ENCODE assay signal across 8 cellular contexts in genomic region chr19:56110515-56111448, GRCh38. TPM values are rescaled to one million over a fixed set of nuclear protein-coding genes. Genes with fewer than 3 reads are reported as not detected.
DNase-seq lines count a peak whose midpoint lies in the region; ATAC-seq and TF ChIP-seq lines count a peak whose summit lies in the region.

No MANE protein-coding gene starts in this region.

- H3K27me3 Mint-ChIP-seq in CD4-positive, CD25-positive, alpha-beta regulatory T cell = no peaks in the 10 kb centered on the region
- H3K27me3 Mint-ChIP-seq in nephron (ENCODE audit: low read depth) = no peaks in the 10 kb centered on the region

- peaks cover 9% of the 10 kb centered on the region for H3K36me3 Mint-ChIP-seq in CD4-positive, CD25-positive, alpha-beta regulatory T cell
- H3K36me3 Mint-ChIP-seq in nephron (ENCODE audit: low read depth) = peaks cover 5% of the 10 kb centered on the region

- peaks cover 0 to 2% (median 0%) of the 10 kb centered on the region in 7 donors for H3K9me3 Mint-ChIP-seq in CD4-positive, CD25-positive, alpha-beta regulatory T cell
- H3K9me3 Mint-ChIP-seq in nephron = no peaks in the 10 kb centered on the region

- CTCF ChIA-PET in GM10248 (lab: Yijun Ruan, JAX) = interaction anchor here (1.0 kb wide), 1 partner anchor 61 kb away, joined by 4 read pairs; no protein-coding TSS in a partner anchor

- no peak for ATAC-seq in CD4-positive, CD25-positive, alpha-beta regulatory T cell (ENCODE audit: low read depth in 2 of 2)
- ATAC-seq in GM19328 (IDR thresholded peaks at IDR 0.05; ENCODE audit: unreplicated experiment) (no peak), GM21390 (IDR thresholded peaks at IDR 0.05; ENCODE audit: unreplicated experiment) (no peak)

- H3K27me3 ChIP-seq in CD4-positive, CD25-positive, alpha-beta regulatory T cell (ENCODE audit: control insufficient read depth, insufficient read depth, low read length) = no peaks in the 10 kb centered on the region
- H3K27me3 ChIP-seq in esophagus (ENCODE audit: control insufficient read depth in 1 of 2, insufficient read depth in 2 of 2, low read length in 2 of 2) = no peaks in the 10 kb centered on the region

- no peak overlapping the region for H3K4me3 ChIP-seq in CD4-positive, CD25-positive, alpha-beta regulatory T cell (ENCODE audit: low read depth, low read length)
- no peak overlapping the region for H3K4me3 ChIP-seq in esophagus (ENCODE audit: low read depth in 1 of 2, low read length in 2 of 2)

- H3K4me3 Mint-ChIP-seq in CD4-positive, CD25-positive, alpha-beta regulatory T cell = no peak overlapping the region
- H3K4me3 Mint-ChIP-seq in nephron = peak overlapping the region; percentile 44 to 76 (median 66)

- no peak for DNase-seq in CD4-positive, CD25-positive, alpha-beta regulatory T cell
- DNase-seq in NCI-H2196 treated with DMSO at 0.1 percent for 48 hours (lab: John Stamatoyannopoulos, UW; ENCODE audit: unreplicated experiment) = peak; percentile 84
- DNase-seq in NCI-H2171 treated with DMSO at 0.1 percent for 48 hours (lab: John Stamatoyannopoulos, UW) = no peak
- no peak for DNase-seq in GM10248 (ENCODE audit: extremely low spot score)

- peak overlapping the region in 1 of 3 donors; percentile 53 for H3K27ac Mint-ChIP-seq in CD4-positive, CD25-positive, alpha-beta regulatory T cell
- peak overlapping the region; percentile 97 for H3K27ac Mint-ChIP-seq in nephron

- 38 to 51% methylated on average over 12 of the region's 12 CpGs for WGBS in esophagus, 2 donors

- H3K36me3 ChIP-seq in CD4-positive, CD25-positive, alpha-beta regulatory T cell (ENCODE audit: control insufficient read depth, insufficient read depth, low read length) = peaks cover 2% of the 10 kb centered on the region
- H3K36me3 ChIP-seq in esophagus (ENCODE audit: control insufficient read depth in 2 of 2, insufficient read depth in 2 of 2, low read length in 1 of 2) = peaks cover 0 to 6% of the 10 kb centered on the region in 2 donors

- POLR2A ChIA-PET in GM10248 (lab: Yijun Ruan, JAX) = interaction anchor here (1.0 kb wide), 1 partner anchor 10 kb away, joined by 4 read pairs; the partner anchor contains the start of gene ZNF787

- H3K27ac ChIP-seq in CD4-positive, CD25-positive, alpha-beta regulatory T cell (ENCODE audit: insufficient read depth, low read length, poor library complexity, severe bottlenecking) = peak overlapping the region; percentile 19
- peak overlapping the region; percentile 37 to 42 for H3K27ac ChIP-seq in esophagus (ENCODE audit: low read depth in 2 of 2, low read length in 1 of 2)

- TF ChIP-seq CTCF in nephron (IDR thresholded peaks at IDR 0.05; ENCODE audit: unreplicated experiment in 3 of 3) = no peak
- no peak for TF ChIP-seq CTCF in GM10248 (IDR thresholded peaks at IDR 0.05; ENCODE audit: control extremely low read depth, extremely low read depth, low read depth, missing control alignments)

- H3K4me1 ChIP-seq in CD4-positive, CD25-positive, alpha-beta regulatory T cell (ENCODE audit: control insufficient read depth, insufficient read depth, low read length, poor library complexity, severe bottlenecking) = peaks cover 15% of the 10 kb centered on the region
- peaks cover 22 to 44% of the 10 kb centered on the region in 2 donors for H3K4me1 ChIP-seq in esophagus (ENCODE audit: control insufficient read depth in 2 of 2, insufficient read depth in 2 of 2, low read length in 1 of 2)

- H3K4me1 Mint-ChIP-seq in CD4-positive, CD25-positive, alpha-beta regulatory T cell = peaks cover 0 to 73% (median 34%) of the 10 kb centered on the region in 4 donors
- H3K4me1 Mint-ChIP-seq in nephron = peaks cover 68% of the 10 kb centered on the region

- no peaks in the 10 kb centered on the region for H3K9me3 ChIP-seq in CD4-positive, CD25-positive, alpha-beta regulatory T cell (ENCODE audit: control insufficient read depth in 2 of 2, low read length in 2 of 2)
- no peaks in the 10 kb centered on the region for H3K9me3 ChIP-seq in esophagus (ENCODE audit: control insufficient read depth in 2 of 2, insufficient read depth in 1 of 2, low read depth in 1 of 2, low read length in 1 of 2)

RNA-seq across cellular contexts. Expression of gene ZNF787, which starts 10.3 kb away (rescaled TPM):
- total RNA-seq in CD4-positive, CD25-positive, alpha-beta regulatory T cell = 21.4 TPM
- 1 to 10 TPM in 3 of 4 donors, under 1 TPM in 1; 0.73 to 1.8 (median 1.4) TPM for polyA plus RNA-seq in CD4-positive, CD25-positive, alpha-beta regulatory T cell
- 10 to 100 TPM; 17.0 to 19.0 TPM for polyA plus RNA-seq in esophagus

RNA-seq across cellular contexts. Expression of gene ZNF444, which starts 30.3 kb away (rescaled TPM):
- 23.5 TPM for total RNA-seq in CD4-positive, CD25-positive, alpha-beta regulatory T cell
- polyA plus RNA-seq in CD4-positive, CD25-positive, alpha-beta regulatory T cell = 10 to 100 TPM; 10.8 to 16.0 (median 13.4) TPM
- 10 to 100 TPM; 12.9 to 16.0 TPM for polyA plus RNA-seq in esophagus

Comparison
In these comparisons a context has a peak if more than half of its experiments do, and no peak if none do; other contexts are left out.
1. H3K4me3 Mint-ChIP-seq: peak in nephron (3 of 3); none in CD4-positive, CD25-positive, alpha-beta regulatory T cell (0 of 4).
2. RNA of gene ZNF787, which starts 10.3 kb away (polyA plus RNA-seq): 17.0 to 19.0 TPM in esophagus; 0.73 to 1.8 TPM in CD4-positive, CD25-positive, alpha-beta regulatory T cell; every median in the first group is over 4 times any median in the second.